8 cellular contexts compared by ENCODE assay signal in genomic region chr11:35305670-35306382, GRCh38.
A peak's percentile ranks its signal among the peaks of the same experiment; 100 is the strongest.
DNase-seq lines count a peak whose midpoint lies in the region; ATAC-seq and TF ChIP-seq lines count a peak whose summit lies in the region.

No MANE protein-coding gene starts in this region.

- H3K27me3 ChIP-seq in BLaER1 treated with 17β-estradiol and CSF1 and Interleukin-3, amounts not matched to agents 10 nM and 100 nM, result no peaks in the 10 kb centered on the region
- H3K27me3 ChIP-seq in esophagus muscularis mucosa, result no peaks in the 10 kb centered on the region

- no peaks in the 10 kb centered on the region for H3K9me3 Mint-ChIP-seq in activated CD8-positive, alpha-beta T cell treated with anti-CD3 and anti-CD28 coated beads, Interleukin-2, amount 10 ng/mL, durations not matched to agents 7 days and 5 days (ENCODE audit: insufficient read depth)

- intact Hi-C loops in esophagus muscularis mucosa (cut with DNase I), result no loop called here

- peaks cover 4% of the 10 kb centered on the region for H3K36me3 Mint-ChIP-seq in activated CD8-positive, alpha-beta T cell treated with anti-CD3 and anti-CD28 coated beads, Interleukin-2, amount 10 ng/mL, durations not matched to agents 7 days and 5 days (ENCODE audit: low read depth)

- peak overlapping the region in 1 of 11 experiments; percentile 83; a peak in 2 of 22 replicates for H3K27ac ChIP-seq in BLaER1 treated with 17β-estradiol and CSF1 and Interleukin-3, amounts not matched to agents 10 nM and 100 nM
- peak overlapping the region in 2 of 4 donors; percentile 65 to 72 for H3K27ac ChIP-seq in esophagus muscularis mucosa (replicated peaks in 1 of 4)

- peaks cover 19% of the 10 kb centered on the region for H3K4me1 Mint-ChIP-seq in activated CD8-positive, alpha-beta T cell treated with anti-CD3 and anti-CD28 coated beads, Interleukin-2, amount 10 ng/mL, durations not matched to agents 7 days and 5 days (ENCODE audit: low read depth)

- H3K9ac ChIP-seq in BLaER1 treated with 17β-estradiol and CSF1 and Interleukin-3, amounts not matched to agents 10 nM and 100 nM, result no peak overlapping the region

- H3K36me3 ChIP-seq in BLaER1 treated with 17β-estradiol and CSF1 and Interleukin-3, amounts not matched to agents 10 nM and 100 nM, result no peaks in the 10 kb centered on the region
- H3K36me3 ChIP-seq in esophagus muscularis mucosa, result no peaks in the 10 kb centered on the region

- no peak for TF ChIP-seq POLR2A in esophagus muscularis mucosa (IDR thresholded peaks at IDR 0.05; ENCODE audit: low read depth)

- 76% methylated on average over 14 of the region's 14 CpGs for whole genome bisulfite sequencing in esophagus muscularis mucosa

- H3K27me3 Mint-ChIP-seq in activated CD8-positive, alpha-beta T cell treated with anti-CD3 and anti-CD28 coated beads, Interleukin-2, amount 10 ng/mL, durations not matched to agents 7 days and 5 days (ENCODE audit: low read depth), result no peaks in the 10 kb centered on the region

- H3K27ac Mint-ChIP-seq in activated CD8-positive, alpha-beta T cell treated with anti-CD3 and anti-CD28 coated beads, Interleukin-2, amount 10 ng/mL, durations not matched to agents 7 days and 5 days, result peak overlapping the region; percentile 83

- DNase-seq in MV-4-11 (lab: John Stamatoyannopoulos, UW) (peak; percentile 64), esophagus muscularis mucosa (ENCODE audit: extremely low spot score) (no peak), renal cortical epithelial cell (ENCODE audit: low read depth) (peak; percentile 67), foreskin melanocyte (no peak)
- peak; percentile 68 for DNase-seq in activated CD8-positive, alpha-beta T cell treated with anti-CD3 and anti-CD28 coated beads, Interleukin-2, amount 10 ng/mL, durations not matched to agents 7 days and 5 days

- POLR2A ChIA-PET in activated CD8-positive, alpha-beta T cell treated with anti-CD3 and anti-CD28 coated beads, Interleukin-2, amount 10 ng/mL, durations not matched to agents 7 days and 5 days (lab: Charles Lee), result interaction anchor here (0.7 to 1.2 kb wide), 5 partner anchors 11 to 166 kb away, joined by 3 to 5 read pairs (median 3); no protein-coding TSS in a partner anchor

- peak overlapping the region; percentile 44 for H3K4me3 Mint-ChIP-seq in activated CD8-positive, alpha-beta T cell treated with anti-CD3 and anti-CD28 coated beads, Interleukin-2, amount 10 ng/mL, durations not matched to agents 7 days and 5 days

- peak overlapping the region in 6 of 11 experiments; percentile 4 to 69 (median 23); a peak in 6 of 22 replicates for H3K4me2 ChIP-seq in BLaER1 treated with 17β-estradiol and CSF1 and Interleukin-3, amounts not matched to agents 10 nM and 100 nM

- TF ChIP-seq CTCF in esophagus muscularis mucosa (IDR thresholded peaks at IDR 0.05), result peak in 2 of 3 experiments; percentile 33 to 45

- TF ChIP-seq EP300 in esophagus muscularis mucosa (IDR thresholded peaks at IDR 0.05), result no peak

- H3K4me3 ChIP-seq in BLaER1 treated with 17β-estradiol and CSF1 and Interleukin-3, amounts not matched to agents 10 nM and 100 nM, result no peak overlapping the region
- no peak overlapping the region for H3K4me3 ChIP-seq in esophagus muscularis mucosa

- CTCF ChIA-PET in activated CD8-positive, alpha-beta T cell treated with anti-CD3 and anti-CD28 coated beads, Interleukin-2, amount 10 ng/mL, durations not matched to agents 7 days and 5 days (lab: Charles Lee), result interaction anchor here (0.6 to 4.7 kb wide), 84 partner anchors 9 to 387 kb away, joined by 3 to 68 read pairs (median 4); partner anchors contain the start of gene CD44

- H3K4me1 ChIP-seq in BLaER1 treated with 17β-estradiol and CSF1 and Interleukin-3, amounts not matched to agents 10 nM and 100 nM, result peaks cover 0 to 49% (median 1%) of the 10 kb centered on the region in 10 experiments; a peak in 7 of 20 replicates
- H3K4me1 ChIP-seq in esophagus muscularis mucosa, result peaks cover 8 to 42% (median 32%) of the 10 kb centered on the region in 4 donors

- H3K9me3 ChIP-seq in BLaER1 treated with 17β-estradiol and CSF1 and Interleukin-3, amounts not matched to agents 10 nM and 100 nM (replicated peaks in 1 of 11), result no peaks in the 10 kb centered on the region
- H3K9me3 ChIP-seq in esophagus muscularis mucosa, result no peaks in the 10 kb centered on the region

- ATAC-seq in GM18861 (IDR thresholded peaks at IDR 0.05; ENCODE audit: unreplicated experiment) (peak; percentile 54), GM18519 (IDR thresholded peaks at IDR 0.05; ENCODE audit: low FRiP score, unreplicated experiment) (no peak)
- ATAC-seq in activated CD8-positive, alpha-beta T cell treated with anti-CD3 and anti-CD28 coated beads, Interleukin-2, amount 10 ng/mL, durations not matched to agents 7 days and 5 days, result peak; percentile 84

- no peaks in the 10 kb centered on the region for H4K20me1 ChIP-seq in BLaER1 treated with 17β-estradiol and CSF1 and Interleukin-3, amounts not matched to agents 10 nM and 100 nM

Comparison
In these comparisons a context has a peak if more than half of its experiments do, and no peak if none do; other contexts are left out.
1. DNase-seq: peak in MV-4-11 (single experiment), activated CD8-positive, alpha-beta T cell treated with anti-CD3 and anti-CD28 coated beads, Interleukin-2, amount 10 ng/mL, durations not matched to agents 7 days and 5 days (single experiment) and renal cortical epithelial cell (single experiment); none in esophagus muscularis mucosa (single experiment) and foreskin melanocyte (single experiment).